In the genomic region with DNA sequence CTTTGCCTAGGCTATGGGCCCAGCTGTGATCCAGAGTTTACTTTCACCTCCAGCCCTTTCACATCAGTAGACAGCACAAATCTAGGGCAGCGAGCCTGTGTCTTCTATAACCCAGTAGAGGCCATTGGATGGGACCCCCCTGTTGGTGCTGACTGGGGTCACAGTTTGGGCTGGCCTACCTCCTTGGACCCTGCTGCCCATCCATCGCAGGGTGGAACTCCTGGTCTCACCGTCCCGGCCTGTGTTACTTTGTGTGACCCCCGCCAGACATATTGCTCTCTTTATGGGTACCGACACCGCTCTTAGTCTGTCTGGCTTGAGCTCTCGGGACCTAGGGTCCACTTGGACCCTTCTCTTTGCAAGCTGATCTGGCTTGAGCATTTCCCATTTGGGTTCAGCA, we compare ENCODE assay signal across 24 cellular contexts.
DNase-seq lines count a peak whose midpoint lies in the region; FAIRE-seq and TF ChIP-seq lines count a peak whose summit lies in the region.
"Had no signal": no experiment of that assay in that cellular context is flagged by ENCODE, and none has a peak within 500 bp of the region (broad histone marks: within the 10 kb centered on the region; RNA-seq: fewer than 3 reads in every experiment).

No MANE protein-coding gene starts in this region.

- H3K4me3 Mint-ChIP-seq in endothelial cell (ENCODE audit: unreplicated experiment) = no peak overlapping the region
- H3K4me3 Mint-ChIP-seq: CD14-positive monocyte; CD4-positive, alpha-beta memory T cell; CD4-positive, CD25-positive, alpha-beta regulatory T cell; CD8-positive, alpha-beta memory T cell had no signal

- dilution Hi-C loops in endothelial cell of umbilical vein (cut with MboI; ENCODE audit: extremely low pct_ligation_motif_present, low sequenced_read_pairs) = no loop called here

- no peak overlapping the region for H2BK5ac ChIP-seq in mesendoderm (ENCODE audit: low read length)

- H3K9ac ChIP-seq in endothelial cell of umbilical vein (replicated peaks; ENCODE audit: extremely low read depth, insufficient read depth, low read length) (no peak overlapping the region), mesendoderm (ENCODE audit: low read length) (no peak overlapping the region)
- H3K9ac ChIP-seq: BLaER1 had no signal

- H3K27ac ChIP-seq in endothelial cell of umbilical vein (ENCODE audit: insufficient read depth, low read depth, low read length) (peak overlapping the region; percentile 22), spleen (no peak overlapping the region), mesendoderm (ENCODE audit: low read depth, low read length) (no peak overlapping the region)
- H3K27ac ChIP-seq: BLaER1 had no signal

- H3K27me3 ChIP-seq in endothelial cell of umbilical vein (ENCODE audit: control insufficient read depth in 2 of 2, insufficient read depth in 2 of 2, low read length in 2 of 2) = no peaks in the 10 kb centered on the region
- no peaks in the 10 kb centered on the region for H3K27me3 ChIP-seq in spleen (replicated peaks in 1 of 7)
- no peaks in the 10 kb centered on the region for H3K27me3 ChIP-seq in mesendoderm (ENCODE audit: insufficient read depth, low read length, poor library complexity)
- H3K27me3 ChIP-seq: BE2C, BLaER1 had no signal

- H4K20me1 ChIP-seq in endothelial cell of umbilical vein (replicated peaks; ENCODE audit: control insufficient read depth, extremely low read depth, insufficient read depth, low read length) = no peaks in the 10 kb centered on the region
- H4K20me1 ChIP-seq: BLaER1 had no signal

- CTCF ChIA-PET in endothelial cell of umbilical vein (lab: Charles Lee) = interaction anchor here (1.0 to 1.7 kb wide), 4 partner anchors 15 to 113 kb away, joined by 3 to 7 read pairs (median 4); no protein-coding TSS in a partner anchor

- TF ChIP-seq CTCF in endothelial cell (IDR thresholded peaks at IDR 0.05; ENCODE audit: unreplicated experiment) (no peak), endothelial cell of umbilical vein (IDR thresholded peaks at IDR 0.05; ENCODE audit: extremely low read depth in 1 of 2, insufficient read depth in 1 of 2, low read depth in 1 of 2, low read length in 2 of 2) (no peak), spleen (IDR thresholded peaks at IDR 0.05 in 8 of 11, conservative IDR thresholded peaks at IDR 0.05 in 3 of 11) (no peak)

- no TSS peak for BruUV-seq in endothelial cell of umbilical vein (replicated peaks; lab: Mats Ljungman, UMichigan)

- no peak overlapping the region for H3K56ac ChIP-seq in mesendoderm (ENCODE audit: low read length)

- H3K9me3 ChIP-seq in endothelial cell of umbilical vein (replicated peaks; ENCODE audit: control insufficient read depth, insufficient read depth, low read length) (no peaks in the 10 kb centered on the region), spleen (no peaks in the 10 kb centered on the region)
- H3K9me3 ChIP-seq: BE2C, BLaER1, Caco-2 had no signal

- no peak overlapping the region for H2AK5ac ChIP-seq in mesendoderm (ENCODE audit: low read length)

- H3K4me2 ChIP-seq in endothelial cell of umbilical vein (ENCODE audit: insufficient read depth, low read length) = no peak overlapping the region
- H3K4me2 ChIP-seq in mesendoderm (ENCODE audit: low read length) = no peak overlapping the region
- H3K4me2 ChIP-seq: BLaER1 had no signal

- no peak overlapping the region for H4K8ac ChIP-seq in mesendoderm (ENCODE audit: low read depth, low read length)

- intact Hi-C loops in endothelial cell of umbilical vein (cut with micrococcal nuclease) (no loop called here), spleen (cut with DNase I; ENCODE audit: low total_unique reads) (no loop called here)

- H2BK120ac ChIP-seq in mesendoderm (ENCODE audit: low read depth, low read length) = no peak overlapping the region

- FAIRE-seq in endothelial cell of umbilical vein (lab: Jason Lieb, UNC) = no peak
- FAIRE-seq: A204.1, D721Med, G401.6, GM12891, GM19239 had no signal

- H2AFZ ChIP-seq in endothelial cell of umbilical vein (ENCODE audit: low read depth, low read length) = no peak overlapping the region

- H3K36me3 Mint-ChIP-seq in endothelial cell (ENCODE audit: low read depth, unreplicated experiment) = peaks cover 13% of the 10 kb centered on the region
- H3K36me3 Mint-ChIP-seq: CD4-positive, alpha-beta memory T cell; CD4-positive, CD25-positive, alpha-beta regulatory T cell; CD8-positive, alpha-beta memory T cell had no signal

- DNase-seq in endothelial cell (ENCODE audit: low spot score) (no peak), endothelial cell of umbilical vein (ENCODE audit: low read depth, low spot score) (no peak), spleen (peak; percentile 54), mesendoderm (no peak), pons (ENCODE audit: low spot score) (no peak)
- DNase-seq in activated CD4-positive, alpha-beta T cell treated with anti-CD3 and anti-CD28 coated beads for 1 hour = no peak
- DNase-seq: 8988T; ACHN; BE2C; C1 segment of cervical spinal cord; Caco-2; Calu3; CD4-positive, alpha-beta memory T cell; CD4-positive, CD25-positive, alpha-beta regulatory T cell; CD8-positive, alpha-beta memory T cell; DMS79 treated with DMSO at 0.1 percent for 48 hours; GF-D8 had no signal

- no peak overlapping the region for H4K5ac ChIP-seq in mesendoderm (ENCODE audit: low read length)

- H3K9me1 ChIP-seq in endothelial cell of umbilical vein (replicated peaks; ENCODE audit: control insufficient read depth, extremely low read depth, insufficient read depth, low read length) = no peaks in the 10 kb centered on the region

- no peak overlapping the region for H3K4ac ChIP-seq in mesendoderm (ENCODE audit: low read depth, low read length)

- WGBS in spleen, 5 donors = 90 to 99% (median 97%) methylated on average over 8 of the region's 8 CpGs
- WGBS in mesendoderm (ENCODE audit: extremely low coverage, insufficient coverage, low lambda C conversion rate) = no CpG with 5 or more reads among the region's 8 CpGs

- peak overlapping the region; percentile 97 for H3K27ac Mint-ChIP-seq in endothelial cell (ENCODE audit: unreplicated experiment)
- H3K27ac Mint-ChIP-seq: CD14-positive monocyte; CD4-positive, alpha-beta memory T cell; CD4-positive, CD25-positive, alpha-beta regulatory T cell had no signal

- no peak overlapping the region for H3K23ac ChIP-seq in mesendoderm (ENCODE audit: low read length)

- H3K4me1 ChIP-seq in endothelial cell of umbilical vein (ENCODE audit: control insufficient read depth, extremely low read depth, insufficient read depth, low read length) (peaks cover 22% of the 10 kb centered on the region), spleen (peaks cover 7 to 32% (median 13%) of the 10 kb centered on the region in 6 donors), mesendoderm (ENCODE audit: control insufficient read depth, low read depth, low read length) (no peaks in the 10 kb centered on the region)
- H3K4me1 ChIP-seq: BE2C, Caco-2 had no signal

- H3K79me2 ChIP-seq in endothelial cell of umbilical vein (ENCODE audit: control insufficient read depth, insufficient read depth, low read length) (no peaks in the 10 kb centered on the region), mesendoderm (ENCODE audit: control insufficient read depth, insufficient read depth, low read length) (no peaks in the 10 kb centered on the region)

- peaks cover 43% of the 10 kb centered on the region for H3K4me1 Mint-ChIP-seq in endothelial cell (ENCODE audit: unreplicated experiment)
- H3K4me1 Mint-ChIP-seq: CD4-positive, alpha-beta memory T cell; CD8-positive, alpha-beta memory T cell had no signal

- H3K4me3 ChIP-seq in endothelial cell of umbilical vein (replicated peaks in 1 of 3; ENCODE audit: insufficient read depth in 1 of 3, low read depth in 1 of 3, low read length in 3 of 3) (no peak overlapping the region), spleen (no peak overlapping the region), mesendoderm (ENCODE audit: low read length) (no peak overlapping the region)
- H3K4me3 ChIP-seq: BLaER1 had no signal

- H3K27me3 Mint-ChIP-seq in endothelial cell (ENCODE audit: unreplicated experiment) = peaks cover 6% of the 10 kb centered on the region
- H3K27me3 Mint-ChIP-seq: CD4-positive, alpha-beta memory T cell; CD4-positive, CD25-positive, alpha-beta regulatory T cell; CD8-positive, alpha-beta memory T cell had no signal

- no peaks in the 10 kb centered on the region for H3K9me3 Mint-ChIP-seq in endothelial cell (ENCODE audit: unreplicated experiment)
- H3K9me3 Mint-ChIP-seq: CD4-positive, alpha-beta memory T cell; CD8-positive, alpha-beta memory T cell had no signal

- H3K79me1 ChIP-seq in mesendoderm (ENCODE audit: low read length) = no peaks in the 10 kb centered on the region

- POLR2A ChIA-PET in endothelial cell of umbilical vein (lab: Charles Lee) = no interaction called here

- no peak overlapping the region for H2BK15ac ChIP-seq in mesendoderm (replicated peaks; ENCODE audit: low read depth)

- H3K18ac ChIP-seq in mesendoderm (ENCODE audit: low read length) = no peak overlapping the region

- TF ChIP-seq POLR2A in endothelial cell of umbilical vein (IDR thresholded peaks at IDR 0.05; ENCODE audit: low read depth, low read length) (no peak), spleen (IDR thresholded peaks at IDR 0.05) (no peak)

- H3K36me3 ChIP-seq in endothelial cell of umbilical vein (ENCODE audit: control insufficient read depth in 2 of 2, extremely low read depth in 1 of 2, insufficient read depth in 2 of 2, low read length in 2 of 2) (peaks cover 0 to 2% of the 10 kb centered on the region in 2 experiments), spleen (peaks cover 0 to 4% (median 0%) of the 10 kb centered on the region in 6 donors), mesendoderm (ENCODE audit: control insufficient read depth, insufficient read depth, low read length) (no peaks in the 10 kb centered on the region)
- H3K36me3 ChIP-seq: BE2C had no signal

TF ChIP-seq in endothelial cell of umbilical vein, 7 proteins besides CTCF, POLR2A, EP300 and RAD21:
- no peak for TF ChIP-seq FOS (IDR thresholded peaks at IDR 0.05; ENCODE audit: borderline replicate concordance, insufficient read depth, low read length)
- no peak for TF ChIP-seq MYC (IDR thresholded peaks at IDR 0.05; ENCODE audit: low read depth, low read length)
- TF ChIP-seq POLR2AphosphoS5 (IDR thresholded peaks at IDR 0.05; ENCODE audit: insufficient read depth, low read depth, low read length) = no peak
- no peak for TF ChIP-seq GATA2 (IDR thresholded peaks at IDR 0.05; ENCODE audit: insufficient read depth, insufficient read length, low read depth, low read length)
- TF ChIP-seq, protein P1, sequence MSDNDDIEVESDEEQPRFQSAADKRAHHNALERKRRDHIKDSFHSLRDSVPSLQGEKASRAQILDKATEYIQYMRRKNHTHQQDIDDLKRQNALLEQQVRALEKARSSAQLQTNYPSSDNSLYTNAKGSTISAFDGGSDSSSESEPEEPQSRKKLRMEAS (IDR thresholded peaks at IDR 0.05; ENCODE audit: insufficient read depth, insufficient read length) = no peak
- no peak for TF ChIP-seq JUN (IDR thresholded peaks at IDR 0.05; ENCODE audit: borderline replicate concordance, insufficient read depth, insufficient read length, low read depth)
- no peak for TF ChIP-seq EZH2 (IDR thresholded peaks at IDR 0.05; ENCODE audit: borderline replicate concordance, low read depth, low read length, severe bottlenecking)
